In genomic region chr17:74430706-74431567, GRCh38 we compare ENCODE assay signal across 1 cellular context.
TF ChIP-seq lines count a peak whose summit lies in the region.

No MANE protein-coding gene starts in this region.

TF ChIP-seq in HepG2, 621 proteins besides CTCF, POLR2A, EP300 and RAD21 (continued from another document and continues in another):
- TF ChIP-seq ZNF546 (CRISPR knock-in tag; conservative IDR thresholded peaks at IDR 0.05) (no peak; the same call in 1 of the 2 replicates), CAMTA2 (CRISPR knock-in tag; IDR thresholded peaks at IDR 0.05; ENCODE audit: borderline replicate concordance) (no peak), PRPF4 (IDR thresholded peaks at IDR 0.05; ENCODE audit: low read depth, low read length, poor library complexity, severe bottlenecking) (peak; percentile 98), ZNF280B (CRISPR knock-in tag; IDR thresholded peaks at IDR 0.05; ENCODE audit: borderline replicate concordance) (no peak; the same call in 1 of the 2 replicates), ZFY (CRISPR knock-in tag; IDR thresholded peaks at IDR 0.05) (peak; percentile 85), ZNF576 (CRISPR knock-in tag; IDR thresholded peaks at IDR 0.05) (no peak), YEATS2 (CRISPR knock-in tag; IDR thresholded peaks at IDR 0.05; ENCODE audit: borderline replicate concordance) (peak; percentile 36; the same call in 1 of the 2 replicates), ZSCAN29 (CRISPR knock-in tag; conservative IDR thresholded peaks at IDR 0.05) (peak; percentile 78), ETS1 (CRISPR knock-in tag; IDR thresholded peaks at IDR 0.05) (peak; percentile 86; the same call in 1 of the 2 replicates), SMAD1 (CRISPR knock-in tag; IDR thresholded peaks at IDR 0.05; ENCODE audit: borderline replicate concordance, low read depth) (peak; percentile 70), ZNF674 (CRISPR knock-in tag; IDR thresholded peaks at IDR 0.05; ENCODE audit: low read depth) (no peak; the same call in 1 of the 2 replicates), ZNF841 (CRISPR knock-in tag; IDR thresholded peaks at IDR 0.05; ENCODE audit: borderline replicate concordance) (no peak), JARID2 (CRISPR knock-in tag; IDR thresholded peaks at IDR 0.05; ENCODE audit: insufficient replicate concordance) (no peak), ZIK1 (CRISPR knock-in tag; IDR thresholded peaks at IDR 0.05; ENCODE audit: borderline replicate concordance, low read depth) (peak; percentile 51; the same call in 1 of the 2 replicates), ZNF510 (CRISPR knock-in tag; IDR thresholded peaks at IDR 0.05; ENCODE audit: low read depth) (peak; percentile 84; the same call in 1 of the 2 replicates), ZNF253 (CRISPR knock-in tag; IDR thresholded peaks at IDR 0.05; ENCODE audit: borderline replicate concordance) (no peak), ZC3H4 (CRISPR knock-in tag; IDR thresholded peaks at IDR 0.05; ENCODE audit: borderline replicate concordance) (peak; percentile 95; the same call in 1 of the 2 replicates), NCOA1 (CRISPR knock-in tag; IDR thresholded peaks at IDR 0.05) (no peak), ADNP (CRISPR knock-in tag; IDR thresholded peaks at IDR 0.05) (no peak; the same call in 1 of the 2 replicates), ZSCAN12 (CRISPR knock-in tag; IDR thresholded peaks at IDR 0.05) (peak; percentile 29), CSRNP1 (CRISPR knock-in tag; IDR thresholded peaks at IDR 0.05) (peak; percentile 74; the same call in 1 of the 2 replicates), CEBPG (CRISPR knock-in tag; IDR thresholded peaks at IDR 0.05) (peak; percentile 80), FOXO4 (CRISPR knock-in tag; conservative IDR thresholded peaks at IDR 0.05) (no peak), NFIB (CRISPR knock-in tag; IDR thresholded peaks at IDR 0.05; ENCODE audit: borderline replicate concordance) (no peak), AKNA (CRISPR knock-in tag; IDR thresholded peaks at IDR 0.05; ENCODE audit: borderline replicate concordance) (peak; percentile 49), ZNF740 (CRISPR knock-in tag; IDR thresholded peaks at IDR 0.05) (no peak; the same call in none of the 2 replicates), LBX2 (CRISPR knock-in tag; IDR thresholded peaks at IDR 0.05; ENCODE audit: borderline replicate concordance) (no peak), MIER2 (CRISPR knock-in tag; IDR thresholded peaks at IDR 0.05) (no peak), SATB2 (CRISPR knock-in tag; IDR thresholded peaks at IDR 0.05) (peak; percentile 74; the same call in 1 of the 2 replicates), THAP11 (CRISPR knock-in tag; IDR thresholded peaks at IDR 0.05) (peak; percentile 51; the same call in 1 of the 2 replicates), NAIF1 (CRISPR knock-in tag; IDR thresholded peaks at IDR 0.05; ENCODE audit: borderline replicate concordance) (no peak), KDM1A (CRISPR knock-in tag; IDR thresholded peaks at IDR 0.05) (no peak; the same call in 1 of the 2 replicates), SALL2 (CRISPR knock-in tag; IDR thresholded peaks at IDR 0.05) (0 out of 2 replicates have a peak, but pooled peaks have one; percentile 61), PCBP2 (optimal IDR thresholded peaks at IDR 0.05; ENCODE audit: low read depth, low read length, poor library complexity, severe bottlenecking) (no peak), MBD4 (IDR thresholded peaks at IDR 0.05; ENCODE audit: borderline replicate concordance, low read length) (no peak), SNAPC2 (CRISPR knock-in tag; IDR thresholded peaks at IDR 0.05) (peak; percentile 30; the same call in 1 of the 2 replicates), IKZF4 (CRISPR knock-in tag; IDR thresholded peaks at IDR 0.05; ENCODE audit: borderline replicate concordance, low read depth, not compliant biosample characterization) (peak; percentile 72), CBX1 (IDR thresholded peaks at IDR 0.05; ENCODE audit: low read depth) (peak; percentile 29), ESRRA (CRISPR knock-in tag; IDR thresholded peaks at IDR 0.05; ENCODE audit: low read depth) (no peak), SIN3B (IDR thresholded peaks at IDR 0.05; ENCODE audit: low read length) (no peak), ZNF282 (IDR thresholded peaks at IDR 0.05; ENCODE audit: partially characterized antibody) (no peak), PCBP1 (IDR thresholded peaks at IDR 0.05; ENCODE audit: borderline replicate concordance, low read depth, low read length) (no peak), ZUFSP (CRISPR knock-in tag; IDR thresholded peaks at IDR 0.05; ENCODE audit: borderline replicate concordance) (0 out of 2 replicates have a peak, but pooled peaks have one; percentile 42), DNMT3B (CRISPR knock-in tag; conservative IDR thresholded peaks at IDR 0.05) (0 out of 2 replicates have a peak, but pooled peaks have one; percentile 88), HBP1 (CRISPR knock-in tag; IDR thresholded peaks at IDR 0.05; ENCODE audit: low read depth) (peak; percentile 37; the same call in 1 of the 2 replicates), ZNF629 (CRISPR knock-in tag; conservative IDR thresholded peaks at IDR 0.05) (peak; percentile 26; the same call in 1 of the 2 replicates), ETV6 (CRISPR knock-in tag; conservative IDR thresholded peaks at IDR 0.05) (no peak; the same call in none of the 2 replicates), FOXP1 (IDR thresholded peaks at IDR 0.05) (no peak), FOXP1 (CRISPR knock-in tag; IDR thresholded peaks at IDR 0.05) (peak; percentile 71; the same call in 1 of the 2 replicates), SRSF9 (IDR thresholded peaks at IDR 0.05; ENCODE audit: borderline replicate concordance, insufficient read depth, low read depth, low read length, poor library complexity, severe bottlenecking) (no peak), MAFF (IDR thresholded peaks at IDR 0.05; ENCODE audit: low read depth, low read length) (no peak), ZKSCAN8 (CRISPR knock-in tag; IDR thresholded peaks at IDR 0.05; ENCODE audit: borderline replicate concordance) (no peak; the same call in 1 of the 2 replicates), ZNF136 (CRISPR knock-in tag; IDR thresholded peaks at IDR 0.05; ENCODE audit: low read depth) (peak; percentile 4; the same call in 1 of the 2 replicates), ZMAT3 (CRISPR knock-in tag; conservative IDR thresholded peaks at IDR 0.05) (peak; percentile 83), ZNF616 (CRISPR knock-in tag; IDR thresholded peaks at IDR 0.05; ENCODE audit: low read depth) (no peak; the same call in 1 of the 2 replicates)
